Comparison of ENCODE assay signal across 1 cellular context in the genomic region with DNA sequence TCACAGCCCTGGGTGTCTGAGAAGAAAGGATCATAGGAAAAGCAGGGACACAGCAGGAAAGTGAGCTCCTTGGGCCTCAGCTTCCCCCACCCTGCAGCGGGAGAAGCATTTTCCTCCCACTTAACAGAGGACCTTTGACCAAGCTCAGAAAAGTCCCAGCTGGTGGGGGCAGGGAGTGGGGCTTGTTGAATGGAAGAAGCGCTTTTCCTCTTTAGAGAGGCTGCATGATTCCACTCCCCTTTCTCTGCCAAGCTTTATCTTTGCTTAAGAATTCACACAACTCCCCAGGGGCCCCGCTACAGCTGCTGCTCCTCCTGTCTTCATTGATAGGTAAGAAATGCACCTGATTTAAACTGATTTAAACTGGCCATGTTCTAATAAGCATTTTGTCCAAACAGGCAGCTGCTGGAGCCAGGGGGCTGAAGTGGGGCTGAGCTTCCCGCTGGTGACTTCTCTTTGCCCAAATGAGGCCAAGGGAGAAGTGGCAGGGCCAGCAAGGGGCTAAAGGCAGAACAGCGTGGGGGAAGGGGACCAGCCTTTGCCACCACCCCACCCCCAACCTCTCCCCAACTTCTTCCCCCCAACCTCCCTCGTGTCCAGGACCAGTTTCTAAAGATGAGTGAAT.
TF ChIP-seq lines count a peak whose summit lies in the region.

No MANE protein-coding gene starts in this region.

TF ChIP-seq in HEK293, 187 proteins besides CTCF, POLR2A, EP300 and RAD21 (continued from another document):
- TF ChIP-seq, protein P1, sequence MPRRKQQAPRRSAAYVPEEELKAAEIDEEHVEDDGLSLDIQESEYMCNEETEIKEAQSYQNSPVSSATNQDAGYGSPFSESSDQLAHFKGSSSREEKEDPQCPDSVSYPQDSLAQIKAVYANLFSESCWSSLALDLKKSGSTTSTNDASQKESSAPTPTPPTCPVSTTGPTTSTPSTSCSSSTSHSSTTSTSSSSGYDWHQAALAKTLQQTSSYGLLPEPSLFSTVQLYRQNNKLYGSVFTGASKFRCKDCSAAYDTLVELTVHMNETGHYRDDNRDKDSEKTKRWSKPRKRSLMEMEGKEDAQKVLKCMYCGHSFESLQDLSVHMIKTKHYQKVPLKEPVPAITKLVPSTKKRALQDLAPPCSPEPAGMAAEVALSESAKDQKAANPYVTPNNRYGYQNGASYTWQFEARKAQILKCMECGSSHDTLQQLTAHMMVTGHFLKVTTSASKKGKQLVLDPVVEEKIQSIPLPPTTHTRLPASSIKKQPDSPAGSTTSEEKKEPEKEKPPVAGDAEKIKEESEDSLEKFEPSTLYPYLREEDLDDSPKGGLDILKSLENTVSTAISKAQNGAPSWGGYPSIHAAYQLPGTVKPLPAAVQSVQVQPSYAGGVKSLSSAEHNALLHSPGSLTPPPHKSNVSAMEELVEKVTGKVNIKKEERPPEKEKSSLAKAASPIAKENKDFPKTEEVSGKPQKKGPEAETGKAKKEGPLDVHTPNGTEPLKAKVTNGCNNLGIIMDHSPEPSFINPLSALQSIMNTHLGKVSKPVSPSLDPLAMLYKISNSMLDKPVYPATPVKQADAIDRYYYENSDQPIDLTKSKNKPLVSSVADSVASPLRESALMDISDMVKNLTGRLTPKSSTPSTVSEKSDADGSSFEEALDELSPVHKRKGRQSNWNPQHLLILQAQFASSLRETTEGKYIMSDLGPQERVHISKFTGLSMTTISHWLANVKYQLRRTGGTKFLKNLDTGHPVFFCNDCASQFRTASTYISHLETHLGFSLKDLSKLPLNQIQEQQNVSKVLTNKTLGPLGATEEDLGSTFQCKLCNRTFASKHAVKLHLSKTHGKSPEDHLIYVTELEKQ (tag by site-specific recombination; IDR thresholded peaks at IDR 0.05; ENCODE audit: borderline replicate concordance), result no peak
